In the genomic region with DNA sequence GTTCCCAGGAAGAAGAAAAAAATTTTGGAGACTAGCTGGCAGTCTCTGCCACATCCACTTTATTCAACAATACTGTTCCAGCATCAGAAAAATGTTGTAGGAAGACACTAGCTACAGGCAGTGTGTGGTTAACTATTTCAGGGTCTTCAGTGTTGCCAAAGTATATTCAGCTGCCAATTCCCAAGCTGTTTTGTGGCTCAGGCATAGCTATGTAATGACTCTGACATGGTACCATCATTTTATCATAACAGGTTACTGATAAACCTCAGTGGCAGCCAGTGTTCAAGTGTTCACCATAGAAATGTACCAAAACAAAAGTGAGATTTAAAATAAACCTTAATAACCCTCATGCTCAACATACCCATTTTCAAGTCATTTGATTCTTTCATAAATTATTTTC, we compare ENCODE assay signal across 17 cellular contexts.
DNase-seq lines count a peak whose midpoint lies in the region; ATAC-seq, FAIRE-seq and TF ChIP-seq lines count a peak whose summit lies in the region.
"Had no signal": no experiment of that assay in that cellular context is flagged by ENCODE, and none has a peak within 500 bp of the region (broad histone marks: within the 10 kb centered on the region; RNA-seq: fewer than 3 reads in every experiment).

No MANE protein-coding gene starts in this region.

- H3K4me3 ChIP-seq in heart right ventricle, result peak overlapping the region in 2 of 10 donors; percentile 20 to 21
- no peak overlapping the region for H3K4me3 ChIP-seq in mesenchymal stem cell (ENCODE audit: insufficient read depth in 1 of 2, low read depth in 1 of 2, low read length in 2 of 2)
- H3K4me3 ChIP-seq: A549, K562, SJCRH30 had no signal

- no peak overlapping the region for H4K91ac ChIP-seq in mesenchymal stem cell (ENCODE audit: low read length)

- DNase-seq in EL (peak; percentile 9), RCC 7860 (ENCODE audit: low spot score) (peak; percentile 80), heart right ventricle (peak in 1 of 2 donors; percentile 59), mesenchymal stem cell (no peak), NCI-H2107 (lab: John Stamatoyannopoulos, UW) (no peak), GF-D8 (lab: John Stamatoyannopoulos, UW) (no peak), NCI-H146 (lab: John Stamatoyannopoulos, UW) (no peak), amniotic stem cell (lab: John Stamatoyannopoulos, UW) (no peak)
- DNase-seq: Caco-2, DMS53, GDM1, NCI-H1048, NCI-H187, NCI-H774, SJCRH30 had no signal

- no peak overlapping the region for H2BK120ac ChIP-seq in mesenchymal stem cell (ENCODE audit: low read depth, low read length)

- H3K23ac ChIP-seq in mesenchymal stem cell (ENCODE audit: low read length in 2 of 2), result no peak overlapping the region

- no peak overlapping the region for H4K8ac ChIP-seq in mesenchymal stem cell (ENCODE audit: low read length)

- H3K36me3 ChIP-seq in heart right ventricle, result no peaks in the 10 kb centered on the region
- no peaks in the 10 kb centered on the region for H3K36me3 ChIP-seq in mesenchymal stem cell (ENCODE audit: control insufficient read depth in 1 of 2, insufficient read depth in 2 of 2, low read depth in 1 of 2, low read length in 2 of 2)
- H3K36me3 ChIP-seq: SJCRH30 had no signal

- no peak overlapping the region for H3K4ac ChIP-seq in mesenchymal stem cell (ENCODE audit: low read depth in 1 of 2, low read length in 2 of 2)

- H3K4me2 ChIP-seq in mesenchymal stem cell (ENCODE audit: low read length, poor library complexity, severe bottlenecking), result no peak overlapping the region
- H3K4me2 ChIP-seq: A549 had no signal

- H3K4me1 ChIP-seq in heart right ventricle (peaks cover 0 to 30% (median 0%) of the 10 kb centered on the region in 9 donors), mesenchymal stem cell (ENCODE audit: control insufficient read depth, insufficient read depth, low read depth, low read length) (peaks cover 3% of the 10 kb centered on the region)
- H3K4me1 ChIP-seq: A549, Caco-2, SJCRH30 had no signal

- peak; percentile 76 for FAIRE-seq in RCC 7860 (lab: Jason Lieb, UNC)
- FAIRE-seq: A549, K562 had no signal

- no peak overlapping the region for H3K18ac ChIP-seq in mesenchymal stem cell (ENCODE audit: low read depth in 1 of 2, low read length in 2 of 2)

- H3K79me1 ChIP-seq in mesenchymal stem cell (replicated peaks; ENCODE audit: low read length, poor library complexity, severe bottlenecking), result no peaks in the 10 kb centered on the region

- ATAC-seq in heart right ventricle, result peak; percentile 89 to 96 (median 94)
- ATAC-seq: A549, K562 had no signal

- no peak overlapping the region for H3K14ac ChIP-seq in mesenchymal stem cell (ENCODE audit: low read length in 2 of 2)

- TF ChIP-seq CTCF in heart right ventricle (IDR thresholded peaks at IDR 0.05), result no peak

- H3K9me3 ChIP-seq in heart right ventricle (peaks cover 0 to 4% (median 0%) of the 10 kb centered on the region in 11 donors), mesenchymal stem cell (ENCODE audit: control insufficient read depth, low read length) (no peaks in the 10 kb centered on the region)
- H3K9me3 ChIP-seq: A549, Caco-2, SJCRH30 had no signal

- H3K27me3 ChIP-seq in heart right ventricle, result no peaks in the 10 kb centered on the region
- H3K27me3 ChIP-seq in mesenchymal stem cell (ENCODE audit: control insufficient read depth in 1 of 2, insufficient read depth in 1 of 2, low read length in 2 of 2), result no peaks in the 10 kb centered on the region
- H3K27me3 ChIP-seq: SJCRH30 had no signal

- no peak overlapping the region for H2BK12ac ChIP-seq in mesenchymal stem cell (ENCODE audit: low read length in 2 of 2)

- H2BK5ac ChIP-seq in mesenchymal stem cell (ENCODE audit: low read depth, low read length, poor library complexity, severe bottlenecking), result no peak overlapping the region

- H2AK5ac ChIP-seq in mesenchymal stem cell (ENCODE audit: low read length, severe bottlenecking), result no peak overlapping the region

- no peak overlapping the region for H2BK15ac ChIP-seq in mesenchymal stem cell (ENCODE audit: low read depth, poor library complexity, severe bottlenecking)

- no peak overlapping the region for H3K9ac ChIP-seq in mesenchymal stem cell (ENCODE audit: low read length)

- H2AFZ ChIP-seq in mesenchymal stem cell (ENCODE audit: low read depth, low read length), result no peak overlapping the region

- intact Hi-C loops in heart right ventricle (cut with DNase I), result loop anchor here in 2 of 10 donors (5.0 kb wide), 2 partner anchors 46 to 161 kb away; no protein-coding TSS in a partner anchor

- H3K27ac ChIP-seq in heart right ventricle (peak overlapping the region; percentile 38 to 87 (median 78)), mesenchymal stem cell (ENCODE audit: low read length, poor library complexity, severe bottlenecking) (peak overlapping the region; percentile 48)
- H3K27ac ChIP-seq: A549, SJCRH30 had no signal

Comparison
In these comparisons a context has a peak if more than half of its experiments do, and no peak if none do; other contexts are left out.
1. DNase-seq: peak in EL (single experiment) and RCC 7860 (single experiment); none in mesenchymal stem cell (single experiment), NCI-H2107 (single experiment), GF-D8 (single experiment), NCI-H146 (single experiment) and amniotic stem cell (single experiment).